Comparison of ENCODE assay signal across 2 cellular contexts in genomic region chr3:114494498-114494897, GRCh38.
TF ChIP-seq lines count a peak whose summit lies in the region.

No MANE protein-coding gene starts in this region.

TF ChIP-seq in H1, 55 proteins besides CTCF, POLR2A, EP300 and RAD21:
- TF ChIP-seq EGR1 (IDR thresholded peaks at IDR 0.05; ENCODE audit: borderline replicate concordance, low read depth, low read length) (no peak), RNF2 (IDR thresholded peaks at IDR 0.05; ENCODE audit: borderline replicate concordance, low read depth, low read length, missing control alignments, poor library complexity, severe bottlenecking) (no peak), KDM5A (IDR thresholded peaks at IDR 0.05; ENCODE audit: low read length) (no peak), RFX5 (IDR thresholded peaks at IDR 0.05; ENCODE audit: borderline replicate concordance, low read depth, low read length) (no peak), SP4 (IDR thresholded peaks at IDR 0.05; ENCODE audit: low read length) (no peak), SP2 (IDR thresholded peaks at IDR 0.05; ENCODE audit: low read length) (no peak), SP1 (IDR thresholded peaks at IDR 0.05; ENCODE audit: low read depth, low read length) (no peak), PHF8 (conservative IDR thresholded peaks at IDR 0.05; ENCODE audit: low read depth, low read length) (no peak), HDAC6 (IDR thresholded peaks at IDR 0.05; ENCODE audit: low read depth, low read length) (no peak), YY1 (IDR thresholded peaks at IDR 0.05; ENCODE audit: low read depth, low read length) (no peak), GTF2F1 (IDR thresholded peaks at IDR 0.05; ENCODE audit: borderline replicate concordance, low read depth, low read length) (no peak), CHD2 (IDR thresholded peaks at IDR 0.05; ENCODE audit: low read length) (no peak), ASH2L (IDR thresholded peaks at IDR 0.05; ENCODE audit: low read length) (no peak), POLR2AphosphoS5 (IDR thresholded peaks at IDR 0.05; ENCODE audit: low read depth, low read length) (no peak), ZNF274 (IDR thresholded peaks at IDR 0.05; ENCODE audit: borderline replicate concordance, extremely low read depth, low read length) (no peak), TAF1 (IDR thresholded peaks at IDR 0.05; ENCODE audit: low read depth, low read length) (no peak), TCF12 (IDR thresholded peaks at IDR 0.05; ENCODE audit: low read depth, low read length) (no peak), GABPA (IDR thresholded peaks at IDR 0.05; ENCODE audit: borderline replicate concordance, insufficient read depth, low read length) (no peak), CEBPB (IDR thresholded peaks at IDR 0.05; ENCODE audit: low read depth, low read length) (no peak)
- TF ChIP-seq, protein P1, sequence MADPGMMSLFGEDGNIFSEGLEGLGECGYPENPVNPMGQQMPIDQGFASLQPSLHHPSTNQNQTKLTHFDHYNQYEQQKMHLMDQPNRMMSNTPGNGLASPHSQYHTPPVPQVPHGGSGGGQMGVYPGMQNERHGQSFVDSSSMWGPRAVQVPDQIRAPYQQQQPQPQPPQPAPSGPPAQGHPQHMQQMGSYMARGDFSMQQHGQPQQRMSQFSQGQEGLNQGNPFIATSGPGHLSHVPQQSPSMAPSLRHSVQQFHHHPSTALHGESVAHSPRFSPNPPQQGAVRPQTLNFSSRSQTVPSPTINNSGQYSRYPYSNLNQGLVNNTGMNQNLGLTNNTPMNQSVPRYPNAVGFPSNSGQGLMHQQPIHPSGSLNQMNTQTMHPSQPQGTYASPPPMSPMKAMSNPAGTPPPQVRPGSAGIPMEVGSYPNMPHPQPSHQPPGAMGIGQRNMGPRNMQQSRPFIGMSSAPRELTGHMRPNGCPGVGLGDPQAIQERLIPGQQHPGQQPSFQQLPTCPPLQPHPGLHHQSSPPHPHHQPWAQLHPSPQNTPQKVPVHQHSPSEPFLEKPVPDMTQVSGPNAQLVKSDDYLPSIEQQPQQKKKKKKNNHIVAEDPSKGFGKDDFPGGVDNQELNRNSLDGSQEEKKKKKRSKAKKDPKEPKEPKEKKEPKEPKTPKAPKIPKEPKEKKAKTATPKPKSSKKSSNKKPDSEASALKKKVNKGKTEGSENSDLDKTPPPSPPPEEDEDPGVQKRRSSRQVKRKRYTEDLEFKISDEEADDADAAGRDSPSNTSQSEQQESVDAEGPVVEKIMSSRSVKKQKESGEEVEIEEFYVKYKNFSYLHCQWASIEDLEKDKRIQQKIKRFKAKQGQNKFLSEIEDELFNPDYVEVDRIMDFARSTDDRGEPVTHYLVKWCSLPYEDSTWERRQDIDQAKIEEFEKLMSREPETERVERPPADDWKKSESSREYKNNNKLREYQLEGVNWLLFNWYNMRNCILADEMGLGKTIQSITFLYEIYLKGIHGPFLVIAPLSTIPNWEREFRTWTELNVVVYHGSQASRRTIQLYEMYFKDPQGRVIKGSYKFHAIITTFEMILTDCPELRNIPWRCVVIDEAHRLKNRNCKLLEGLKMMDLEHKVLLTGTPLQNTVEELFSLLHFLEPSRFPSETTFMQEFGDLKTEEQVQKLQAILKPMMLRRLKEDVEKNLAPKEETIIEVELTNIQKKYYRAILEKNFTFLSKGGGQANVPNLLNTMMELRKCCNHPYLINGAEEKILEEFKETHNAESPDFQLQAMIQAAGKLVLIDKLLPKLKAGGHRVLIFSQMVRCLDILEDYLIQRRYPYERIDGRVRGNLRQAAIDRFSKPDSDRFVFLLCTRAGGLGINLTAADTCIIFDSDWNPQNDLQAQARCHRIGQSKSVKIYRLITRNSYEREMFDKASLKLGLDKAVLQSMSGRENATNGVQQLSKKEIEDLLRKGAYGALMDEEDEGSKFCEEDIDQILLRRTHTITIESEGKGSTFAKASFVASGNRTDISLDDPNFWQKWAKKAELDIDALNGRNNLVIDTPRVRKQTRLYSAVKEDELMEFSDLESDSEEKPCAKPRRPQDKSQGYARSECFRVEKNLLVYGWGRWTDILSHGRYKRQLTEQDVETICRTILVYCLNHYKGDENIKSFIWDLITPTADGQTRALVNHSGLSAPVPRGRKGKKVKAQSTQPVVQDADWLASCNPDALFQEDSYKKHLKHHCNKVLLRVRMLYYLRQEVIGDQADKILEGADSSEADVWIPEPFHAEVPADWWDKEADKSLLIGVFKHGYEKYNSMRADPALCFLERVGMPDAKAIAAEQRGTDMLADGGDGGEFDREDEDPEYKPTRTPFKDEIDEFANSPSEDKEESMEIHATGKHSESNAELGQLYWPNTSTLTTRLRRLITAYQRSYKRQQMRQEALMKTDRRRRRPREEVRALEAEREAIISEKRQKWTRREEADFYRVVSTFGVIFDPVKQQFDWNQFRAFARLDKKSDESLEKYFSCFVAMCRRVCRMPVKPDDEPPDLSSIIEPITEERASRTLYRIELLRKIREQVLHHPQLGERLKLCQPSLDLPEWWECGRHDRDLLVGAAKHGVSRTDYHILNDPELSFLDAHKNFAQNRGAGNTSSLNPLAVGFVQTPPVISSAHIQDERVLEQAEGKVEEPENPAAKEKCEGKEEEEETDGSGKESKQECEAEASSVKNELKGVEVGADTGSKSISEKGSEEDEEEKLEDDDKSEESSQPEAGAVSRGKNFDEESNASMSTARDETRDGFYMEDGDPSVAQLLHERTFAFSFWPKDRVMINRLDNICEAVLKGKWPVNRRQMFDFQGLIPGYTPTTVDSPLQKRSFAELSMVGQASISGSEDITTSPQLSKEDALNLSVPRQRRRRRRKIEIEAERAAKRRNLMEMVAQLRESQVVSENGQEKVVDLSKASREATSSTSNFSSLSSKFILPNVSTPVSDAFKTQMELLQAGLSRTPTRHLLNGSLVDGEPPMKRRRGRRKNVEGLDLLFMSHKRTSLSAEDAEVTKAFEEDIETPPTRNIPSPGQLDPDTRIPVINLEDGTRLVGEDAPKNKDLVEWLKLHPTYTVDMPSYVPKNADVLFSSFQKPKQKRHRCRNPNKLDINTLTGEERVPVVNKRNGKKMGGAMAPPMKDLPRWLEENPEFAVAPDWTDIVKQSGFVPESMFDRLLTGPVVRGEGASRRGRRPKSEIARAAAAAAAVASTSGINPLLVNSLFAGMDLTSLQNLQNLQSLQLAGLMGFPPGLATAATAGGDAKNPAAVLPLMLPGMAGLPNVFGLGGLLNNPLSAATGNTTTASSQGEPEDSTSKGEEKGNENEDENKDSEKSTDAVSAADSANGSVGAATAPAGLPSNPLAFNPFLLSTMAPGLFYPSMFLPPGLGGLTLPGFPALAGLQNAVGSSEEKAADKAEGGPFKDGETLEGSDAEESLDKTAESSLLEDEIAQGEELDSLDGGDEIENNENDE (IDR thresholded peaks at IDR 0.05; ENCODE audit: insufficient replicate concordance, low read length) = no peak
TF ChIP-seq in H1: peak in this region for 0.

TF ChIP-seq in GM23338, 12 proteins besides CTCF, POLR2A, EP300 and RAD21:
- TF ChIP-seq ZNF114 (CRISPR knock-in tag; IDR thresholded peaks at IDR 0.05) (no peak), STAT1 (IDR thresholded peaks at IDR 0.05; ENCODE audit: unreplicated experiment) (no peak), POLR2AphosphoS5 (IDR thresholded peaks at IDR 0.05; ENCODE audit: low read depth) (no peak), CREB1 (CRISPR knock-in tag; IDR thresholded peaks at IDR 0.05; ENCODE audit: low read depth) (no peak), EZH2 (IDR thresholded peaks at IDR 0.05; ENCODE audit: low read depth, unreplicated experiment) (no peak), EZH2phosphoT487 (IDR thresholded peaks at IDR 0.05; ENCODE audit: unreplicated experiment) (no peak)
- TF ChIP-seq, protein P2, sequence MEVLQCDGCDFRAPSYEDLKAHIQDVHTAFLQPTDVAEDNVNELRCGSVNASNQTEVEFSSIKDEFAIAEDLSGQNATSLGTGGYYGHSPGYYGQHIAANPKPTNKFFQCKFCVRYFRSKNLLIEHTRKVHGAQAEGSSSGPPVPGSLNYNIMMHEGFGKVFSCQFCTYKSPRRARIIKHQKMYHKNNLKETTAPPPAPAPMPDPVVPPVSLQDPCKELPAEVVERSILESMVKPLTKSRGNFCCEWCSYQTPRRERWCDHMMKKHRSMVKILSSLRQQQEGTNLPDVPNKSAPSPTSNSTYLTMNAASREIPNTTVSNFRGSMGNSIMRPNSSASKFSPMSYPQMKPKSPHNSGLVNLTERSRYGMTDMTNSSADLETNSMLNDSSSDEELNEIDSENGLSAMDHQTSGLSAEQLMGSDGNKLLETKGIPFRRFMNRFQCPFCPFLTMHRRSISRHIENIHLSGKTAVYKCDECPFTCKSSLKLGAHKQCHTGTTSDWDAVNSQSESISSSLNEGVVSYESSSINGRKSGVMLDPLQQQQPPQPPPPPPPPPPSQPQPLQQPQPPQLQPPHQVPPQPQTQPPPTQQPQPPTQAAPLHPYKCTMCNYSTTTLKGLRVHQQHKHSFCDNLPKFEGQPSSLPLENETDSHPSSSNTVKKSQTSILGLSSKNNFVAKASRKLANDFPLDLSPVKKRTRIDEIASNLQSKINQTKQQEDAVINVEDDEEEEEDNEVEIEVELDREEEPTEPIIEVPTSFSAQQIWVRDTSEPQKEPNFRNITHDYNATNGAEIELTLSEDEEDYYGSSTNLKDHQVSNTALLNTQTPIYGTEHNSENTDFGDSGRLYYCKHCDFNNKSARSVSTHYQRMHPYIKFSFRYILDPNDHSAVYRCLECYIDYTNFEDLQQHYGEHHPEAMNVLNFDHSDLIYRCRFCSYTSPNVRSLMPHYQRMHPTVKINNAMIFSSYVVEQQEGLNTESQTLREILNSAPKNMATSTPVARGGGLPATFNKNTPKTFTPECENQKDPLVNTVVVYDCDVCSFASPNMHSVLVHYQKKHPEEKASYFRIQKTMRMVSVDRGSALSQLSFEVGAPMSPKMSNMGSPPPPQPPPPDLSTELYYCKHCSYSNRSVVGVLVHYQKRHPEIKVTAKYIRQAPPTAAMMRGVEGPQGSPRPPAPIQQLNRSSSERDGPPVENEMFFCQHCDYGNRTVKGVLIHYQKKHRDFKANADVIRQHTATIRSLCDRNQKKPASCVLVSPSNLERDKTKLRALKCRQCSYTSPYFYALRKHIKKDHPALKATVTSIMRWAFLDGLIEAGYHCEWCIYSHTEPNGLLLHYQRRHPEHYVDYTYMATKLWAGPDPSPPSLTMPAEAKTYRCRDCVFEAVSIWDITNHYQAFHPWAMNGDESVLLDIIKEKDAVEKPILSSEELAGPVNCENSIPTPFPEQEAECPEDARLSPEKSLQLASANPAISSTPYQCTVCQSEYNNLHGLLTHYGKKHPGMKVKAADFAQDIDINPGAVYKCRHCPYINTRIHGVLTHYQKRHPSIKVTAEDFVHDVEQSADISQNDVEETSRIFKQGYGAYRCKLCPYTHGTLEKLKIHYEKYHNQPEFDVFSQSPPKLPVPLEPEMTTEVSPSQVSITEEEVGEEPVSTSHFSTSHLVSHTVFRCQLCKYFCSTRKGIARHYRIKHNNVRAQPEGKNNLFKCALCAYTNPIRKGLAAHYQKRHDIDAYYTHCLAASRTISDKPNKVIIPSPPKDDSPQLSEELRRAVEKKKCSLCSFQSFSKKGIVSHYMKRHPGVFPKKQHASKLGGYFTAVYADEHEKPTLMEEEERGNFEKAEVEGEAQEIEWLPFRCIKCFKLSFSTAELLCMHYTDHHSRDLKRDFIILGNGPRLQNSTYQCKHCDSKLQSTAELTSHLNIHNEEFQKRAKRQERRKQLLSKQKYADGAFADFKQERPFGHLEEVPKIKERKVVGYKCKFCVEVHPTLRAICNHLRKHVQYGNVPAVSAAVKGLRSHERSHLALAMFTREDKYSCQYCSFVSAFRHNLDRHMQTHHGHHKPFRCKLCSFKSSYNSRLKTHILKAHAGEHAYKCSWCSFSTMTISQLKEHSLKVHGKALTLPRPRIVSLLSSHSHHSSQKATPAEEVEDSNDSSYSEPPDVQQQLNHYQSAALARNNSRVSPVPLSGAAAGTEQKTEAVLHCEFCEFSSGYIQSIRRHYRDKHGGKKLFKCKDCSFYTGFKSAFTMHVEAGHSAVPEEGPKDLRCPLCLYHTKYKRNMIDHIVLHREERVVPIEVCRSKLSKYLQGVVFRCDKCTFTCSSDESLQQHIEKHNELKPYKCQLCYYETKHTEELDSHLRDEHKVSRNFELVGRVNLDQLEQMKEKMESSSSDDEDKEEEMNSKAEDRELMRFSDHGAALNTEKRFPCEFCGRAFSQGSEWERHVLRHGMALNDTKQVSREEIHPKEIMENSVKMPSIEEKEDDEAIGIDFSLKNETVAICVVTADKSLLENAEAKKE (CRISPR knock-in tag; IDR thresholded peaks at IDR 0.05) = no peak
